In genomic region chr6:137271245-137272183, GRCh38 we compare ENCODE assay signal across 8 cellular contexts. TPM values are rescaled to one million over a fixed set of nuclear protein-coding genes. Genes with fewer than 3 reads are reported as not detected.
DNase-seq lines count a peak whose midpoint lies in the region; ATAC-seq and TF ChIP-seq lines count a peak whose summit lies in the region.

No MANE protein-coding gene starts in this region.

- H3K4me1 ChIP-seq in left ventricle myocardium inferior (no peaks in the 10 kb centered on the region), smooth muscle cell (ENCODE audit: low read depth) (no peaks in the 10 kb centered on the region)

- 29% methylated on average over 5 of the region's 5 CpGs for WGBS in smooth muscle cell (ENCODE audit: low lambda C conversion rate)

- peak; percentile 90 for TF ChIP-seq CTCF in CD4-positive, alpha-beta T cell (IDR thresholded peaks at IDR 0.05)
- TF ChIP-seq CTCF in left ventricle myocardium inferior (IDR thresholded peaks at IDR 0.05; ENCODE audit: borderline replicate concordance) (peak; percentile 95), smooth muscle cell (IDR thresholded peaks at IDR 0.05; ENCODE audit: borderline replicate concordance, insufficient read depth, poor library complexity, severe bottlenecking) (peak; percentile 88)

- no peak overlapping the region for H3K4me3 ChIP-seq in left ventricle myocardium inferior
- no peak overlapping the region for H3K4me3 ChIP-seq in smooth muscle cell

- H2AFZ ChIP-seq in smooth muscle cell (ENCODE audit: low read depth): no peak overlapping the region

- H3K9me3 ChIP-seq in CD4-positive, alpha-beta T cell (ENCODE audit: control insufficient read depth, low read length): no peaks in the 10 kb centered on the region
- peaks cover 5% of the 10 kb centered on the region for H3K9me3 ChIP-seq in left ventricle myocardium inferior (replicated peaks)
- H3K9me3 ChIP-seq in smooth muscle cell (replicated peaks; ENCODE audit: low read depth): no peaks in the 10 kb centered on the region

- DNase-seq in CD4-positive, alpha-beta T cell: no peak
- DNase-seq in NCI-H146 treated with DMSO at 0.1 percent for 48 hours (lab: John Stamatoyannopoulos, UW; ENCODE audit: unreplicated experiment) (peak; percentile 44), left ventricle myocardium inferior (no peak), smooth muscle cell (lab: John Stamatoyannopoulos, UW; ENCODE audit: unreplicated experiment) (no peak)

- no peaks in the 10 kb centered on the region for H3K9me3 Mint-ChIP-seq in CD4-positive, alpha-beta T cell
- no peaks in the 10 kb centered on the region for H3K9me3 Mint-ChIP-seq in activated T-helper 17 cell treated with anti-CD3 and anti-CD28 coated beads, Interleukin-2, amount 50 U/mL, for 72 hours

- H3K27me3 ChIP-seq in CD4-positive, alpha-beta T cell (ENCODE audit: control insufficient read depth, insufficient read depth, low read length): no peaks in the 10 kb centered on the region
- no peaks in the 10 kb centered on the region for H3K27me3 ChIP-seq in left ventricle myocardium inferior (ENCODE audit: low read depth)
- no peaks in the 10 kb centered on the region for H3K27me3 ChIP-seq in smooth muscle cell (ENCODE audit: low read depth)

- peaks cover 8% of the 10 kb centered on the region for H3K27me3 Mint-ChIP-seq in CD4-positive, alpha-beta T cell
- H3K27me3 Mint-ChIP-seq in activated T-helper 17 cell treated with anti-CD3 and anti-CD28 coated beads, Interleukin-2, amount 50 U/mL, for 72 hours: no peaks in the 10 kb centered on the region

- no peak overlapping the region for H3K27ac ChIP-seq in CD4-positive, alpha-beta T cell (ENCODE audit: low read depth, low read length)
- H3K27ac ChIP-seq in left ventricle myocardium inferior (replicated peaks) (no peak overlapping the region), smooth muscle cell (ENCODE audit: low read depth) (no peak overlapping the region)

- intact Hi-C loops in CD4-positive, alpha-beta T cell (cut with DNase I, micrococcal nuclease): loop anchor here (1.0 to 2.0 kb wide), 6 partner anchors 43 to 731 kb away; no protein-coding TSS in a partner anchor
- intact Hi-C loops in left ventricle myocardium inferior (cut with micrococcal nuclease): loop anchor here (2.0 to 5.0 kb wide), 2 partner anchors 43 to 371 kb away; no protein-coding TSS in a partner anchor

- H3K36me3 ChIP-seq in left ventricle myocardium inferior: no peaks in the 10 kb centered on the region
- H3K36me3 ChIP-seq in smooth muscle cell (ENCODE audit: low read depth): no peaks in the 10 kb centered on the region

- CTCF ChIA-PET in CD4-positive, alpha-beta T cell (lab: Charles Lee): interaction anchor here (1.1 to 1.9 kb wide), 3 partner anchors 43 to 733 kb away, joined by 3 to 9 read pairs (median 4); no protein-coding TSS in a partner anchor

- H3K4me3 Mint-ChIP-seq in CD4-positive, alpha-beta T cell: no peak overlapping the region
- no peak overlapping the region for H3K4me3 Mint-ChIP-seq in activated T-helper 17 cell treated with anti-CD3 and anti-CD28 coated beads, Interleukin-2, amount 50 U/mL, for 72 hours

- no peak overlapping the region for H3K9ac ChIP-seq in smooth muscle cell (ENCODE audit: low read depth)

- peaks cover 4% of the 10 kb centered on the region for H3K4me1 Mint-ChIP-seq in CD4-positive, alpha-beta T cell (ENCODE audit: low read depth)
- no peaks in the 10 kb centered on the region for H3K4me1 Mint-ChIP-seq in activated T-helper 17 cell treated with anti-CD3 and anti-CD28 coated beads, Interleukin-2, amount 50 U/mL, for 72 hours

- peak; percentile 66 for ATAC-seq in CD4-positive, alpha-beta T cell (ENCODE audit: poor library complexity)
- peak; percentile 57 for ATAC-seq in GM19463 (IDR thresholded peaks at IDR 0.05; ENCODE audit: unreplicated experiment)
- ATAC-seq in activated T-helper 17 cell treated with anti-CD3 and anti-CD28 coated beads, Interleukin-2, amount 50 U/mL, for 72 hours (replicated peaks): peak; percentile 58
- ATAC-seq in GM18858 (IDR thresholded peaks at IDR 0.05; ENCODE audit: unreplicated experiment): no peak
- no peak for ATAC-seq in GM19023 (IDR thresholded peaks at IDR 0.05; ENCODE audit: unreplicated experiment)

- POLR2A ChIA-PET in CD4-positive, alpha-beta T cell (lab: Charles Lee): interaction anchor here (0.5 to 1.4 kb wide), 3 partner anchors 144 to 246 kb away, joined by 3 to 4 read pairs (median 3); no protein-coding TSS in a partner anchor

- no peaks in the 10 kb centered on the region for H3F3A ChIP-seq in smooth muscle cell (ENCODE audit: low read depth)

- no peak overlapping the region for H3K27ac Mint-ChIP-seq in CD4-positive, alpha-beta T cell
- H3K27ac Mint-ChIP-seq in activated T-helper 17 cell treated with anti-CD3 and anti-CD28 coated beads, Interleukin-2, amount 50 U/mL, for 72 hours: no peak overlapping the region

- H3K36me3 Mint-ChIP-seq in CD4-positive, alpha-beta T cell (ENCODE audit: low read depth): no peaks in the 10 kb centered on the region
- no peaks in the 10 kb centered on the region for H3K36me3 Mint-ChIP-seq in activated T-helper 17 cell treated with anti-CD3 and anti-CD28 coated beads, Interleukin-2, amount 50 U/mL, for 72 hours (ENCODE audit: low read depth)

- no peaks in the 10 kb centered on the region for H4K20me1 ChIP-seq in smooth muscle cell (ENCODE audit: low read depth)

- no peak overlapping the region for H3K4me2 ChIP-seq in smooth muscle cell

- H3K79me2 ChIP-seq in smooth muscle cell (ENCODE audit: low read depth): no peaks in the 10 kb centered on the region

RNA-seq across cellular contexts. Expression of gene IFNGR1, which starts 52.3 kb away (rescaled TPM):
- 10 to 100 TPM; 81.7 to 84.3 TPM for total RNA-seq in CD4-positive, alpha-beta T cell
- 10 to 100 TPM; 20.9 to 26.9 TPM for total RNA-seq in activated T-helper 17 cell treated with anti-CD3 and anti-CD28 coated beads, Interleukin-2, amount 50 U/mL, for 72 hours
- total RNA-seq in left ventricle myocardium inferior: 97.6 TPM
- 83.7 and 88.3 TPM in 2 replicates for total RNA-seq in smooth muscle cell
- polyA plus RNA-seq in smooth muscle cell: 51.1 and 61.1 TPM in 2 replicates

Comparison
In these comparisons a context has a peak if more than half of its experiments do, and no peak if none do; other contexts are left out.
1. ATAC-seq: peak in CD4-positive, alpha-beta T cell (single experiment), GM19463 (single experiment) and activated T-helper 17 cell treated with anti-CD3 and anti-CD28 coated beads, Interleukin-2, amount 50 U/mL, for 72 hours (single experiment); none in GM18858 (single experiment) and GM19023 (single experiment).
2. Peak in every context shown above with its lines, with median percentiles within 50 percentile points of each other: CTCF ChIP-seq.